Comparison of ENCODE assay signal across 2 cellular contexts in genomic region chr3:111236833-111237713, GRCh38.
TF ChIP-seq lines count a peak whose summit lies in the region.

No MANE protein-coding gene starts in this region.

TF ChIP-seq in SK-N-SH, 30 proteins besides CTCF, POLR2A, EP300 and RAD21 (continued from another document):
- no peak for TF ChIP-seq IRF3 (IDR thresholded peaks at IDR 0.05; ENCODE audit: low read depth, low read length)

TF ChIP-seq in GM23338, 12 proteins besides CTCF, POLR2A, EP300 and RAD21 (continued from another document):
- TF ChIP-seq ZNF462 (CRISPR knock-in tag; IDR thresholded peaks at IDR 0.05): no peak
- no peak for TF ChIP-seq EZH2 (IDR thresholded peaks at IDR 0.05; ENCODE audit: low read depth, unreplicated experiment)
TF ChIP-seq in GM23338: peak in this region for 0.
